ENCODE assay signal across 15 cellular contexts in genomic region chr9:34576943-34577634, GRCh38. TPM values are rescaled to one million over a fixed set of nuclear protein-coding genes. Genes with fewer than 3 reads are reported as not detected.
DNase-seq lines count a peak whose midpoint lies in the region; ATAC-seq and TF ChIP-seq lines count a peak whose summit lies in the region.
"Had no signal": no experiment of that assay in that cellular context is flagged by ENCODE, and none has a peak within 500 bp of the region (broad histone marks: within the 10 kb centered on the region; RNA-seq: fewer than 3 reads in every experiment).

No MANE protein-coding gene starts in this region.

- H3K27ac ChIP-seq in iPS-18a (ENCODE audit: low read length) (no peak overlapping the region), ovary (no peak overlapping the region), tibial nerve (peak overlapping the region in 2 of 4 donors; percentile 46 to 60), upper lobe of right lung (no peak overlapping the region)

- H3K4me3 ChIP-seq in iPS-18a (ENCODE audit: low read length) = peak overlapping the region; percentile 28
- no peak overlapping the region for H3K4me3 ChIP-seq in ovary
- no peak overlapping the region for H3K4me3 ChIP-seq in tibial nerve
- H3K4me3 ChIP-seq in upper lobe of right lung = no peak overlapping the region
- H3K4me3 ChIP-seq: mucosa of descending colon had no signal

- intact Hi-C loops in ovary (cut with DNase I) (no loop called here), upper lobe of right lung (cut with DNase I) (no loop called here)

- peak overlapping the region; percentile 89 for H3K4me3 Mint-ChIP-seq in T-helper 17 cell

- TF ChIP-seq CTCF in ovary (IDR thresholded peaks at IDR 0.05) (no peak), tibial nerve (IDR thresholded peaks at IDR 0.05) (no peak), upper lobe of right lung (IDR thresholded peaks at IDR 0.05) (no peak)

- WGBS in ovary, 3 donors = 17 to 25% (median 24%) methylated on average over 10 of the region's 10 CpGs
- 61 to 62% methylated on average over 6 to 10 of the region's 10 CpGs for WGBS in tibial nerve, 2 donors

- no peak overlapping the region for H3K27ac Mint-ChIP-seq in T-helper 17 cell

- TF ChIP-seq POLR2A in ovary (IDR thresholded peaks at IDR 0.05) (no peak), tibial nerve (IDR thresholded peaks at IDR 0.05) (no peak)

- ATAC-seq in T-helper 17 cell (no peak), upper lobe of right lung (no peak)

- H3K4me1 Mint-ChIP-seq in T-helper 17 cell = peaks cover 22% of the 10 kb centered on the region

- peaks cover 35% of the 10 kb centered on the region for H3K4me1 ChIP-seq in iPS-18a (ENCODE audit: control insufficient read depth, low read depth, low read length)
- peaks cover 10% of the 10 kb centered on the region for H3K4me1 ChIP-seq in ovary (ENCODE audit: insufficient read depth)
- peaks cover 0 to 76% (median 5%) of the 10 kb centered on the region in 4 donors for H3K4me1 ChIP-seq in tibial nerve
- no peaks in the 10 kb centered on the region for H3K4me1 ChIP-seq in upper lobe of right lung

- H3K27me3 Mint-ChIP-seq in T-helper 17 cell = peaks cover 76% of the 10 kb centered on the region

- peaks cover 24% of the 10 kb centered on the region for H3K36me3 Mint-ChIP-seq in T-helper 17 cell (ENCODE audit: low read depth)

- H3K9me3 ChIP-seq in T-helper 17 cell (ENCODE audit: control insufficient read depth, low read length, poor library complexity, severe bottlenecking) (no peaks in the 10 kb centered on the region), iPS-18a (ENCODE audit: control insufficient read depth, low read depth, low read length) (no peaks in the 10 kb centered on the region), ovary (no peaks in the 10 kb centered on the region), tibial nerve (no peaks in the 10 kb centered on the region), upper lobe of right lung (no peaks in the 10 kb centered on the region)
- H3K9me3 ChIP-seq: mucosa of descending colon had no signal

- TF ChIP-seq EP300 in ovary (IDR thresholded peaks at IDR 0.05) = no peak
- TF ChIP-seq EP300 in tibial nerve (IDR thresholded peaks at IDR 0.05) = no peak

- H3K36me3 ChIP-seq in iPS-18a (ENCODE audit: control insufficient read depth, low read depth, low read length) = no peaks in the 10 kb centered on the region
- H3K36me3 ChIP-seq in ovary = no peaks in the 10 kb centered on the region
- H3K36me3 ChIP-seq in tibial nerve = no peaks in the 10 kb centered on the region
- no peaks in the 10 kb centered on the region for H3K36me3 ChIP-seq in upper lobe of right lung

- H3K27me3 ChIP-seq in iPS-18a (ENCODE audit: control insufficient read depth, insufficient read depth, low read length) (peaks cover 58% of the 10 kb centered on the region), ovary (no peaks in the 10 kb centered on the region), tibial nerve (peaks cover 0 to 30% of the 10 kb centered on the region in 2 donors), upper lobe of right lung (peaks cover 60% of the 10 kb centered on the region)

- H3K9ac ChIP-seq in iPS-18a (ENCODE audit: low read length) = no peak overlapping the region

- DNase-seq in NCI-H2227 (lab: John Stamatoyannopoulos, UW; ENCODE audit: unreplicated experiment) = peak; percentile 26
- DNase-seq in NCI-H2227 treated with DMSO at 0.1 percent for 48 hours (lab: John Stamatoyannopoulos, UW) = no peak
- DNase-seq in T-helper 17 cell = no peak
- peak; percentile 43 to 74 (median 59) for DNase-seq in ovary
- no peak for DNase-seq in tibial nerve (ENCODE audit: low spot score in 2 of 2)
- DNase-seq in upper lobe of right lung = no peak
- no peak for DNase-seq in NCI-H2171 (lab: John Stamatoyannopoulos, UW)
- DNase-seq: 8988T, NCI-H345, T1000 had no signal

RNA-seq across cellular contexts. Expression of gene CNTFR, which starts 12.4 kb away (rescaled TPM):
- total RNA-seq in T-helper 17 cell (not detected), ovary (1 to 10 TPM; 1.3 to 3.7 (median 2.6) TPM), tibial nerve (10 to 100 TPM; 19.8 to 40.9 (median 34.7) TPM), upper lobe of right lung (2.9 TPM)
- 1 to 10 TPM; 1.2 to 4.7 TPM for polyA plus RNA-seq in ovary
- total RNA-seq: epithelial cell of proximal tubule had no signal

RNA-seq across cellular contexts. Expression of gene RPP25L, which starts 34.8 kb away (rescaled TPM):
- total RNA-seq in T-helper 17 cell (1 to 10 TPM; 8.3 to 9.0 TPM), ovary (10 to 100 TPM; 14.4 to 26.0 (median 20.6) TPM), tibial nerve (10 to 100 TPM; 31.4 to 45.9 (median 45.4) TPM), upper lobe of right lung (16.7 TPM)
- polyA plus RNA-seq in ovary = 10 to 100 TPM in 1 of 2 donors, 1 to 10 TPM in 1; 5.4 to 28.8 TPM

RNA-seq across cellular contexts. Expression of gene DCTN3, which starts 43.2 kb away (rescaled TPM):
- total RNA-seq in T-helper 17 cell = 10 to 100 TPM; 76.4 to 82.4 TPM
- total RNA-seq in ovary = 100 to 1,000 TPM in 1 of 7 donors, 10 to 100 TPM in 6; 56.4 to 103 (median 95.3) TPM
- 100 to 1,000 TPM in 1 of 2 donors, 10 to 100 TPM in 1; 62.4 to 106 TPM for polyA plus RNA-seq in ovary
- total RNA-seq in tibial nerve = 10 to 100 TPM; 64.7 to 87.5 (median 73.7) TPM
- total RNA-seq in upper lobe of right lung = 59.3 TPM

RNA-seq across cellular contexts. Expression of gene ARID3C, which starts 51.8 kb away (rescaled TPM):
- total RNA-seq in T-helper 17 cell = under 1 TPM in 1 of 2 donors, not detected in 1; 0.27 TPM
- total RNA-seq in ovary = under 1 TPM in 1 of 7 donors, not detected in 6; 0.40 TPM
- polyA plus RNA-seq in ovary = under 1 TPM in 1 of 2 donors, not detected in 1; 0.07 TPM
- total RNA-seq in tibial nerve = 1 to 10 TPM in 2 of 4 donors, under 1 TPM in 2; 0.30 to 2.1 (median 1.3) TPM
- not detected for total RNA-seq in upper lobe of right lung
- total RNA-seq: epithelial cell of proximal tubule, M059J, mucosa of descending colon, ureter had no signal

RNA-seq across cellular contexts. Expression of gene ENHO, which starts 54.3 kb away (rescaled TPM):
- total RNA-seq in T-helper 17 cell (1 to 10 TPM in 1 of 2 donors, not detected in 1; 1.4 TPM), ovary (under 1 TPM in 6 of 7 donors, not detected in 1; 0.22 to 0.56 (median 0.29) TPM), tibial nerve (10 to 100 TPM in 3 of 4 donors, 1 to 10 TPM in 1; 2.7 to 22.1 (median 16.3) TPM), upper lobe of right lung (0.61 TPM)
- under 1 TPM in 1 of 2 donors, not detected in 1; 0.87 TPM for polyA plus RNA-seq in ovary

Comparison
In these comparisons a context has a peak if more than half of its experiments do, and no peak if none do; other contexts are left out.
1. DNase-seq: peak in NCI-H2227 (single experiment) and ovary (5 of 5); none in NCI-H2227 treated with DMSO at 0.1 percent for 48 hours (single experiment), T-helper 17 cell (0 of 3), tibial nerve (0 of 2), upper lobe of right lung (single experiment) and NCI-H2171 (single experiment).